9 cellular contexts compared by ENCODE assay signal in genomic region chr11:65060913-65061408, GRCh38. TPM values are rescaled to one million over a fixed set of nuclear protein-coding genes. Genes with fewer than 3 reads are reported as not detected.
DNase-seq lines count a peak whose midpoint lies in the region; ATAC-seq, FAIRE-seq and TF ChIP-seq lines count a peak whose summit lies in the region.
"Had no signal": no experiment of that assay in that cellular context is flagged by ENCODE, and none has a peak within 500 bp of the region (broad histone marks: within the 10 kb centered on the region; RNA-seq: fewer than 3 reads in every experiment).

No MANE protein-coding gene starts in this region.

- in situ Hi-C loops in SK-MEL-5 (cut with HindIII; ENCODE audit: low pct_unique_long_range_greater_than_20kb, low sequenced_read_pairs) = no loop called here

- no peak overlapping the region for H2AFZ ChIP-seq in GM23338
- H2AFZ ChIP-seq in keratinocyte (ENCODE audit: control insufficient read depth, low read length) = no peak overlapping the region

- no peaks in the 10 kb centered on the region for H3F3A ChIP-seq in GM23338 (replicated peaks; ENCODE audit: low read depth)

- peaks cover 9% of the 10 kb centered on the region for H3K27me3 Mint-ChIP-seq in GM23338 (ENCODE audit: insufficient read depth, low read depth, poor library complexity)

- dilution Hi-C loops in keratinocyte (cut with MboI; ENCODE audit: extremely low pct_ligation_motif_present, low sequenced_read_pairs) = no loop called here

- H3K9me3 ChIP-seq in keratinocyte (ENCODE audit: control insufficient read depth, low read depth, low read length) (no peaks in the 10 kb centered on the region), stomach (no peaks in the 10 kb centered on the region)

- H3K27me3 ChIP-seq in GM23338 (ENCODE audit: insufficient read depth) (no peaks in the 10 kb centered on the region), keratinocyte (ENCODE audit: control insufficient read depth, extremely low read depth, insufficient read depth, low read length) (no peaks in the 10 kb centered on the region), stomach (no peaks in the 10 kb centered on the region)

- no peaks in the 10 kb centered on the region for H3K4me1 ChIP-seq in GM23338 (ENCODE audit: insufficient read depth)
- H3K4me1 ChIP-seq in keratinocyte (ENCODE audit: control insufficient read depth, extremely low read depth, insufficient read depth, low read length) = no peaks in the 10 kb centered on the region
- H3K4me1 ChIP-seq in stomach = no peaks in the 10 kb centered on the region

- no peak overlapping the region for H3K4me3 Mint-ChIP-seq in GM23338

- H3K4me2 ChIP-seq in GM23338 (no peak overlapping the region), keratinocyte (ENCODE audit: control insufficient read depth, extremely low read depth, insufficient read depth, low read depth, low read length) (no peak overlapping the region)

- no peaks in the 10 kb centered on the region for H3K9me2 ChIP-seq in GM23338 (ENCODE audit: insufficient read depth)

- no peaks in the 10 kb centered on the region for H3K36me3 Mint-ChIP-seq in GM23338 (ENCODE audit: low read depth)

- H3K9ac ChIP-seq in keratinocyte (ENCODE audit: control insufficient read depth, extremely low read depth, insufficient read depth, low read length) = no peak overlapping the region

- intact Hi-C loops in stomach (cut with DNase I; ENCODE audit: low total_unique reads) = no loop called here

- ATAC-seq in GM23338 (peak; percentile 88), GM18870 (IDR thresholded peaks at IDR 0.05; ENCODE audit: unreplicated experiment) (no peak)

- peaks cover 9% of the 10 kb centered on the region for H3K4me1 Mint-ChIP-seq in GM23338

- H4K20me1 ChIP-seq in GM23338 (replicated peaks; ENCODE audit: insufficient read depth) (no peaks in the 10 kb centered on the region), keratinocyte (ENCODE audit: control insufficient read depth, extremely low read depth, insufficient read depth, low read length) (no peaks in the 10 kb centered on the region)

- FAIRE-seq in keratinocyte (lab: Jason Lieb, UNC) = no peak
- FAIRE-seq: GM18507 had no signal

- H3K79me2 ChIP-seq in GM23338 (replicated peaks; ENCODE audit: insufficient read depth) (no peaks in the 10 kb centered on the region), keratinocyte (ENCODE audit: control insufficient read depth, insufficient read depth, low read length) (no peaks in the 10 kb centered on the region)

- H3K36me3 ChIP-seq in GM23338 (ENCODE audit: insufficient read depth) (no peaks in the 10 kb centered on the region), keratinocyte (ENCODE audit: control insufficient read depth in 2 of 2, extremely low read depth in 1 of 2, insufficient read depth in 2 of 2, low read length in 2 of 2) (no peaks in the 10 kb centered on the region), stomach (no peaks in the 10 kb centered on the region)

- WGBS in stomach, 5 donors = 55 to 69% (median 64%) methylated on average over 9 of the region's 9 CpGs

- TF ChIP-seq POLR2A in stomach (IDR thresholded peaks at IDR 0.05) = no peak

- DNase-seq in GM23338 (ENCODE audit: low spot score) = peak; percentile 75
- DNase-seq in SK-MEL-5 (ENCODE audit: low read depth, low spot score) = peak; percentile 54
- no peak for DNase-seq in keratinocyte (ENCODE audit: low read depth, low spot score)
- no peak for DNase-seq in stomach
- no peak for DNase-seq in central memory CD4-positive, alpha-beta T cell
- DNase-seq: activated CD4-positive, alpha-beta T cell treated with anti-CD3 and anti-CD28 coated beads for 48 hours; NCI-H2029 had no signal

- H3K27ac Mint-ChIP-seq in GM23338 = no peak overlapping the region

- H3K9me1 ChIP-seq in keratinocyte (ENCODE audit: control insufficient read depth, extremely low read depth, insufficient read depth, low read length) = no peaks in the 10 kb centered on the region

- H3K4me3 ChIP-seq in GM23338 (no peak overlapping the region), keratinocyte (ENCODE audit: control insufficient read depth in 2 of 3, extremely low read depth in 1 of 3, insufficient read depth in 2 of 3, low read depth in 1 of 3, low read length in 3 of 3) (no peak overlapping the region), stomach (no peak overlapping the region)

- TF ChIP-seq EP300 in stomach (IDR thresholded peaks at IDR 0.05) = no peak

- no peaks in the 10 kb centered on the region for H3K9me3 Mint-ChIP-seq in GM23338

- H3K27ac ChIP-seq in GM23338 (ENCODE audit: low read depth) (no peak overlapping the region), keratinocyte (ENCODE audit: control insufficient read depth, insufficient read depth, low read length) (no peak overlapping the region), stomach (no peak overlapping the region)

- peak; percentile 66 to 82 for TF ChIP-seq CTCF in GM23338 (conservative IDR thresholded peaks at IDR 0.05; ENCODE audit: low read depth in 2 of 2)
- TF ChIP-seq CTCF in keratinocyte (optimal IDR thresholded peaks at IDR 0.05 in 1 of 3, IDR thresholded peaks at IDR 0.05 in 1 of 3, conservative IDR thresholded peaks at IDR 0.05 in 1 of 3; ENCODE audit: extremely low read depth in 1 of 3, insufficient read depth in 2 of 3, low read length in 3 of 3) = peak in 2 of 3 experiments; percentile 24 to 36
- no peak for TF ChIP-seq CTCF in stomach (IDR thresholded peaks at IDR 0.05)

RNA-seq across cellular contexts. Expression of gene NAALADL1, which starts 2.6 kb away (rescaled TPM):
- total RNA-seq in GM23338 (2014; rRNA removed; shearing (Covaris generic)) = 11.0 and 13.7 TPM in 2 replicates
- polyA plus RNA-seq in GM23338 (2016; fragmentation: Nextera tagmentation; extraction: Ambion mirVana) (8.0 and 11.1 TPM in 2 replicates), keratinocyte (1.9 to 3.2 TPM (median 2.3 TPM) in 3 replicates), stomach (10 to 100 TPM in 2 of 3 donors, 1 to 10 TPM in 1; 6.7 to 10.8 (median 10.0) TPM)
- total RNA-seq in SK-MEL-5 (2014; rRNA removed; shearing (Covaris generic)) = not detected in 2 replicates
- not detected in 2 replicates for polyA plus RNA-seq in SK-MEL-5 (2015; cell fraction: cytosol; rRNA removed)
- 0.89 TPM in 1 of 2 replicates, not detected in the other for polyA plus RNA-seq in SK-MEL-5 (2015; cell fraction: nucleus; rRNA removed)
- polyA plus RNA-seq in keratinocyte (2011; ENCODE audit: low read depth) = not detected
- polyA plus RNA-seq in keratinocyte (2011; cell fraction: cytosol; rRNA removed) = 1.5 and 2.6 TPM in 2 replicates
- polyA plus RNA-seq in keratinocyte (2011; cell fraction: nucleus; rRNA removed) = 1.2 and 1.5 TPM in 2 replicates
- 0.82 and 3.3 TPM in 2 replicates for polyA plus RNA-seq in keratinocyte (2012; ENCODE audit: low replicate concordance)
- polyA minus RNA-seq in keratinocyte = 2.4 to 4.4 TPM (median 2.6 TPM) in 3 replicates
- polyA minus RNA-seq in keratinocyte (2011; cell fraction: cytosol; rRNA and poly(A)+ RNA removed) = not detected
- not detected in 2 replicates for polyA minus RNA-seq in keratinocyte (2011; cell fraction: nucleus; rRNA and poly(A)+ RNA removed)
- total RNA-seq in stomach = 10 to 100 TPM in 2 of 5 donors, 1 to 10 TPM in 2, not detected in 1; 1.3 to 65.2 (median 18.1) TPM

RNA-seq across cellular contexts. Expression of gene SAC3D1, which starts 20.0 kb away (rescaled TPM):
- 30.3 and 31.1 TPM in 2 replicates for total RNA-seq in GM23338 (2014; rRNA removed; shearing (Covaris generic))
- polyA plus RNA-seq in GM23338 (2016; fragmentation: Nextera tagmentation; extraction: Ambion mirVana) (21.6 and 21.8 TPM in 2 replicates), keratinocyte (4.9 to 7.3 TPM (median 5.8 TPM) in 3 replicates), stomach (10 to 100 TPM in 2 of 3 donors, 1 to 10 TPM in 1; 8.9 to 14.5 (median 14.4) TPM)
- 4.7 and 4.8 TPM in 2 replicates for total RNA-seq in SK-MEL-5 (2014; rRNA removed; shearing (Covaris generic))
- polyA plus RNA-seq in SK-MEL-5 (2015; cell fraction: cytosol; rRNA removed) = 18.4 and 23.1 TPM in 2 replicates
- polyA plus RNA-seq in SK-MEL-5 (2015; cell fraction: nucleus; rRNA removed) = 1.1 and 6.3 TPM in 2 replicates
- polyA plus RNA-seq in keratinocyte (2011; ENCODE audit: low read depth) = 4.0 TPM
- 4.0 and 12.4 TPM in 2 replicates for polyA plus RNA-seq in keratinocyte (2011; cell fraction: cytosol; rRNA removed)
- 4.5 and 7.8 TPM in 2 replicates for polyA plus RNA-seq in keratinocyte (2011; cell fraction: nucleus; rRNA removed)
- 6.7 and 11.1 TPM in 2 replicates for polyA plus RNA-seq in keratinocyte (2012; ENCODE audit: low replicate concordance)
- 3.7 to 7.2 TPM (median 3.9 TPM) in 3 replicates for polyA minus RNA-seq in keratinocyte
- polyA minus RNA-seq in keratinocyte (2011; cell fraction: cytosol; rRNA and poly(A)+ RNA removed) = 15.7 TPM
- polyA minus RNA-seq in keratinocyte (2011; cell fraction: nucleus; rRNA and poly(A)+ RNA removed) = 1.7 and 3.0 TPM in 2 replicates
- total RNA-seq in stomach = 10 to 100 TPM in 2 of 5 donors, 1 to 10 TPM in 3; 1.8 to 97.6 (median 6.7) TPM

RNA-seq across cellular contexts. Expression of gene CDCA5, which starts 22.9 kb away (rescaled TPM):
- total RNA-seq in GM23338 (2014; rRNA removed; shearing (Covaris generic)) = 63.3 and 70.9 TPM in 2 replicates
- polyA plus RNA-seq in GM23338 (2016; fragmentation: Nextera tagmentation; extraction: Ambion mirVana) = 53.3 and 64.9 TPM in 2 replicates
- 18.8 and 21.7 TPM in 2 replicates for total RNA-seq in SK-MEL-5 (2014; rRNA removed; shearing (Covaris generic))
- 38.5 and 44.3 TPM in 2 replicates for polyA plus RNA-seq in SK-MEL-5 (2015; cell fraction: cytosol; rRNA removed)
- polyA plus RNA-seq in SK-MEL-5 (2015; cell fraction: nucleus; rRNA removed) = 48.2 and 63.5 TPM in 2 replicates
- polyA plus RNA-seq in keratinocyte = 1.9 to 10.4 TPM (median 8.0 TPM) in 3 replicates
- polyA plus RNA-seq in keratinocyte (2011; ENCODE audit: low read depth) = 0.54 TPM
- 3.1 and 4.1 TPM in 2 replicates for polyA plus RNA-seq in keratinocyte (2011; cell fraction: cytosol; rRNA removed)
- 3.0 and 3.1 TPM in 2 replicates for polyA plus RNA-seq in keratinocyte (2011; cell fraction: nucleus; rRNA removed)
- 0.49 and 11.7 TPM in 2 replicates for polyA plus RNA-seq in keratinocyte (2012; ENCODE audit: low replicate concordance)
- polyA minus RNA-seq in keratinocyte = 2.3 to 7.5 TPM (median 6.4 TPM) in 3 replicates
- polyA minus RNA-seq in keratinocyte (2011; cell fraction: cytosol; rRNA and poly(A)+ RNA removed) = 4.0 TPM
- 1.6 and 1.8 TPM in 2 replicates for polyA minus RNA-seq in keratinocyte (2011; cell fraction: nucleus; rRNA and poly(A)+ RNA removed)
- 1 to 10 TPM; 1.4 to 9.1 (median 2.2) TPM for total RNA-seq in stomach
- 1 to 10 TPM; 3.5 to 6.7 (median 4.6) TPM for polyA plus RNA-seq in stomach

RNA-seq across cellular contexts. Expression of gene ZFPL1, which starts 23.1 kb away (rescaled TPM):
- total RNA-seq in GM23338 (2014; rRNA removed; shearing (Covaris generic)) = 16.7 and 26.8 TPM in 2 replicates
- polyA plus RNA-seq in GM23338 (2016; fragmentation: Nextera tagmentation; extraction: Ambion mirVana) (23.5 and 26.3 TPM in 2 replicates), keratinocyte (15.0 to 28.3 TPM (median 18.6 TPM) in 3 replicates), stomach (10 to 100 TPM; 36.7 to 38.6 (median 37.4) TPM)
- 22.2 and 23.8 TPM in 2 replicates for total RNA-seq in SK-MEL-5 (2014; rRNA removed; shearing (Covaris generic))
- polyA plus RNA-seq in SK-MEL-5 (2015; cell fraction: cytosol; rRNA removed) = 28.4 and 36.5 TPM in 2 replicates
- 71.2 and 94.2 TPM in 2 replicates for polyA plus RNA-seq in SK-MEL-5 (2015; cell fraction: nucleus; rRNA removed)
- 6.1 TPM for polyA plus RNA-seq in keratinocyte (2011; ENCODE audit: low read depth)
- polyA plus RNA-seq in keratinocyte (2011; cell fraction: cytosol; rRNA removed) = 19.9 and 29.4 TPM in 2 replicates
- 32.1 and 33.6 TPM in 2 replicates for polyA plus RNA-seq in keratinocyte (2011; cell fraction: nucleus; rRNA removed)
- 24.2 and 33.9 TPM in 2 replicates for polyA plus RNA-seq in keratinocyte (2012; ENCODE audit: low replicate concordance)
- polyA minus RNA-seq in keratinocyte = 15.8 to 44.0 TPM (median 17.5 TPM) in 3 replicates
- polyA minus RNA-seq in keratinocyte (2011; cell fraction: cytosol; rRNA and poly(A)+ RNA removed) = 21.1 TPM
- 13.0 and 13.7 TPM in 2 replicates for polyA minus RNA-seq in keratinocyte (2011; cell fraction: nucleus; rRNA and poly(A)+ RNA removed)
- total RNA-seq in stomach = 10 to 100 TPM; 17.6 to 62.0 (median 28.8) TPM

RNA-seq across cellular contexts. Expression of gene SNX15, which starts 33.7 kb away (rescaled TPM):
- 15.6 and 21.4 TPM in 2 replicates for total RNA-seq in GM23338 (2014; rRNA removed; shearing (Covaris generic))
- 13.0 and 13.6 TPM in 2 replicates for polyA plus RNA-seq in GM23338 (2016; fragmentation: Nextera tagmentation; extraction: Ambion mirVana)
- 6.2 and 7.4 TPM in 2 replicates for total RNA-seq in SK-MEL-5 (2014; rRNA removed; shearing (Covaris generic))
- 7.3 and 16.0 TPM in 2 replicates for polyA plus RNA-seq in SK-MEL-5 (2015; cell fraction: cytosol; rRNA removed)
- 3.3 and 4.9 TPM in 2 replicates for polyA plus RNA-seq in SK-MEL-5 (2015; cell fraction: nucleus; rRNA removed)
- polyA plus RNA-seq in keratinocyte = 1.8 to 11.2 TPM (median 8.3 TPM) in 3 replicates
- 1.0 TPM for polyA plus RNA-seq in keratinocyte (2011; ENCODE audit: low read depth)
- polyA plus RNA-seq in keratinocyte (2011; cell fraction: cytosol; rRNA removed) = 7.2 and 9.8 TPM in 2 replicates
- polyA plus RNA-seq in keratinocyte (2011; cell fraction: nucleus; rRNA removed) = 6.2 and 9.9 TPM in 2 replicates
- 8.9 and 13.0 TPM in 2 replicates for polyA plus RNA-seq in keratinocyte (2012; ENCODE audit: low replicate concordance)
- 3.9 to 8.8 TPM (median 5.0 TPM) in 3 replicates for polyA minus RNA-seq in keratinocyte
- polyA minus RNA-seq in keratinocyte (2011; cell fraction: cytosol; rRNA and poly(A)+ RNA removed) = 6.1 TPM
- 1.5 and 4.3 TPM in 2 replicates for polyA minus RNA-seq in keratinocyte (2011; cell fraction: nucleus; rRNA and poly(A)+ RNA removed)
- total RNA-seq in stomach = 10 to 100 TPM in 4 of 5 donors, 1 to 10 TPM in 1; 4.2 to 45.8 (median 13.3) TPM
- 10 to 100 TPM; 18.7 to 22.5 (median 20.0) TPM for polyA plus RNA-seq in stomach

Comparison
In these comparisons a context has a peak if more than half of its experiments do, and no peak if none do; other contexts are left out.
1. DNase-seq: peak in GM23338 (single experiment) and SK-MEL-5 (single experiment); none in keratinocyte (single experiment), stomach (single experiment) and central memory CD4-positive, alpha-beta T cell (single experiment).
2. CTCF ChIP-seq: peak in GM23338 (2 of 2) and keratinocyte (2 of 3); none in stomach (0 of 7).